In the genomic region with DNA sequence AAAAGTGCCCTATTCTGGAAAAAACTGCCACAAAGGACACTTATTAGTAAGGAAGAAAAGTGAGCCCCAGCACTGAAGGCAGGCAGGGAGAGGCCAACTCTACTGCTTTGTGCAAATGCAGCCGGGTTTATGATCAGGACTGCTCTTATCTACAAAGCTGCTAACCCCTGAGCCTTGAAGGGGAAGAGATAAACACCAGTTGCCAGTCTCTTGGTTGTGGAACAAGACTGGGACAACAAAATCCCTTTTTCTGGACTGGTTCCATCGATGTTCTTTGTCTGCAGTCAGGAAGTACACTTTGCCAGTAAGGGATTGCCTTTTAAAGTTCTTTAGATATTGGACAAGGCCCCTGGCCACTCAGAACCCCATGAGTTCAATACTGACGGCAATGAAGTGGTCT, we compare ENCODE assay signal across 1 cellular context.
A peak's percentile ranks its signal among the peaks of the same experiment; 100 is the strongest.
TF ChIP-seq lines count a peak whose summit lies in the region.

No MANE protein-coding gene starts in this region.

TF ChIP-seq in K562, 482 proteins besides CTCF, POLR2A, EP300 and RAD21 (continued from another document):
- TF ChIP-seq, protein P1, sequence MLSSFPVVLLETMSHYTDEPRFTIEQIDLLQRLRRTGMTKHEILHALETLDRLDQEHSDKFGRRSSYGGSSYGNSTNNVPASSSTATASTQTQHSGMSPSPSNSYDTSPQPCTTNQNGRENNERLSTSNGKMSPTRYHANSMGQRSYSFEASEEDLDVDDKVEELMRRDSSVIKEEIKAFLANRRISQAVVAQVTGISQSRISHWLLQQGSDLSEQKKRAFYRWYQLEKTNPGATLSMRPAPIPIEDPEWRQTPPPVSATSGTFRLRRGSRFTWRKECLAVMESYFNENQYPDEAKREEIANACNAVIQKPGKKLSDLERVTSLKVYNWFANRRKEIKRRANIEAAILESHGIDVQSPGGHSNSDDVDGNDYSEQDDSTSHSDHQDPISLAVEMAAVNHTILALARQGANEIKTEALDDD (IDR thresholded peaks at IDR 0.05): peak; percentile 85
- TF ChIP-seq, protein P2, sequence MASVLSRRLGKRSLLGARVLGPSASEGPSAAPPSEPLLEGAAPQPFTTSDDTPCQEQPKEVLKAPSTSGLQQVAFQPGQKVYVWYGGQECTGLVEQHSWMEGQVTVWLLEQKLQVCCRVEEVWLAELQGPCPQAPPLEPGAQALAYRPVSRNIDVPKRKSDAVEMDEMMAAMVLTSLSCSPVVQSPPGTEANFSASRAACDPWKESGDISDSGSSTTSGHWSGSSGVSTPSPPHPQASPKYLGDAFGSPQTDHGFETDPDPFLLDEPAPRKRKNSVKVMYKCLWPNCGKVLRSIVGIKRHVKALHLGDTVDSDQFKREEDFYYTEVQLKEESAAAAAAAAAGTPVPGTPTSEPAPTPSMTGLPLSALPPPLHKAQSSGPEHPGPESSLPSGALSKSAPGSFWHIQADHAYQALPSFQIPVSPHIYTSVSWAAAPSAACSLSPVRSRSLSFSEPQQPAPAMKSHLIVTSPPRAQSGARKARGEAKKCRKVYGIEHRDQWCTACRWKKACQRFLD (CRISPR knock-in tag; IDR thresholded peaks at IDR 0.05): peak; percentile 45; the same call in 1 of the 2 replicates
- peak; percentile 67; the same call in 1 of the 2 replicates for TF ChIP-seq SMARCA4 (IDR thresholded peaks at IDR 0.05)
- TF ChIP-seq MTA2 (IDR thresholded peaks at IDR 0.05; ENCODE audit: low read depth): 0 out of 2 replicates have a peak, but pooled peaks have one; percentile 22
